In genomic region chr17:31068291-31068690, GRCh38 we compare ENCODE assay signal across 8 cellular contexts. TPM values are rescaled to one million over a fixed set of nuclear protein-coding genes. Genes with fewer than 3 reads are reported as not detected.
DNase-seq lines count a peak whose midpoint lies in the region; ATAC-seq and TF ChIP-seq lines count a peak whose summit lies in the region.

No MANE protein-coding gene starts in this region.

- no peaks in the 10 kb centered on the region for H3K4me1 Mint-ChIP-seq in activated CD4-positive, alpha-beta memory T cell treated with anti-CD3 and anti-CD28 coated beads for 36 hours (ENCODE audit: low read depth)

- intact Hi-C loops in activated CD4-positive, alpha-beta memory T cell treated with anti-CD3 and anti-CD28 coated beads for 36 hours (cut with micrococcal nuclease) = loop anchor here (2.0 to 10.0 kb wide), 2 partner anchors 27 to 163 kb away; partner anchors contain the start of genes NF1 and TEFM
- intact Hi-C loops in gastrocnemius medialis (cut with DNase I; ENCODE audit: low total_unique reads) = no loop called here

- CTCF ChIA-PET in activated CD4-positive, alpha-beta memory T cell treated with anti-CD3 and anti-CD28 coated beads for 36 hours (lab: Charles Lee) = interaction anchor here (0.6 to 1.3 kb wide), 6 partner anchors 9 to 146 kb away, joined by 3 to 4 read pairs (median 3); partner anchors contain the start of gene RNF135

- H3K4me3 Mint-ChIP-seq in activated CD4-positive, alpha-beta memory T cell treated with anti-CD3 and anti-CD28 coated beads for 36 hours = no peak overlapping the region

- H3K27me3 ChIP-seq in gastrocnemius medialis = no peaks in the 10 kb centered on the region

- peak overlapping the region in 3 of 4 donors; percentile 14 to 24 (median 21) for H3K27ac ChIP-seq in gastrocnemius medialis

- TF ChIP-seq POLR2A in gastrocnemius medialis (IDR thresholded peaks at IDR 0.05) = no peak

- in situ Hi-C loops in gastrocnemius medialis (cut with MboI; ENCODE audit: low sequenced_read_pairs in 4 of 4) = no loop called here

- H3K4me3 ChIP-seq in fibroblast of pulmonary artery (replicated peaks; ENCODE audit: low read depth, low read length) (no peak overlapping the region), gastrocnemius medialis (no peak overlapping the region)

- H3K9me3 ChIP-seq in gastrocnemius medialis = no peaks in the 10 kb centered on the region

- TF ChIP-seq CTCF in fibroblast of pulmonary artery (IDR thresholded peaks at IDR 0.05; ENCODE audit: low read length, missing control alignments) (peak; percentile 50), gastrocnemius medialis (IDR thresholded peaks at IDR 0.05 in 4 of 5, conservative IDR thresholded peaks at IDR 0.05 in 1 of 5) (no peak)

- H3K4me1 ChIP-seq in gastrocnemius medialis = peaks cover 7 to 8% of the 10 kb centered on the region in 2 donors

- peak; percentile 61 for DNase-seq in DMS 273 (lab: John Stamatoyannopoulos, UW; ENCODE audit: unreplicated experiment)
- DNase-seq in DMS 273 treated with DMSO at 0.1 percent for 48 hours (lab: John Stamatoyannopoulos, UW) = no peak
- peak; percentile 12 for DNase-seq in NCI-H510A (lab: John Stamatoyannopoulos, UW)
- peak; percentile 79 for DNase-seq in activated CD4-positive, alpha-beta memory T cell treated with anti-CD3 and anti-CD28 coated beads for 36 hours
- DNase-seq in fibroblast of pulmonary artery (ENCODE audit: low read depth) = peak; percentile 44
- DNase-seq in gastrocnemius medialis = peak in 1 of 2 donors; percentile 13
- DNase-seq in cortex of kidney (lab: John Stamatoyannopoulos, UW) = no peak
- DNase-seq in GM19240 (ENCODE audit: insufficient read length, low spot score) = no peak

- no peak for ATAC-seq in gastrocnemius medialis

- H3K27ac Mint-ChIP-seq in activated CD4-positive, alpha-beta memory T cell treated with anti-CD3 and anti-CD28 coated beads for 36 hours = no peak overlapping the region

- no peaks in the 10 kb centered on the region for H3K36me3 ChIP-seq in gastrocnemius medialis

- H3K36me3 Mint-ChIP-seq in activated CD4-positive, alpha-beta memory T cell treated with anti-CD3 and anti-CD28 coated beads for 36 hours = no peaks in the 10 kb centered on the region

- POLR2A ChIA-PET in activated CD4-positive, alpha-beta memory T cell treated with anti-CD3 and anti-CD28 coated beads for 36 hours (lab: Charles Lee) = no interaction called here

- no peaks in the 10 kb centered on the region for H3K27me3 Mint-ChIP-seq in activated CD4-positive, alpha-beta memory T cell treated with anti-CD3 and anti-CD28 coated beads for 36 hours

- H3K9me3 Mint-ChIP-seq in activated CD4-positive, alpha-beta memory T cell treated with anti-CD3 and anti-CD28 coated beads for 36 hours = no peaks in the 10 kb centered on the region

RNA-seq across cellular contexts. Expression of gene NF1, which starts 26.5 kb away (rescaled TPM):
- 10 to 100 TPM; 26.5 to 27.0 TPM for total RNA-seq in activated CD4-positive, alpha-beta memory T cell treated with anti-CD3 and anti-CD28 coated beads for 36 hours
- total RNA-seq in gastrocnemius medialis = 10 to 100 TPM; 23.6 to 47.3 (median 32.0) TPM

Comparison
In these comparisons a context has a peak if more than half of its experiments do, and no peak if none do; other contexts are left out.
1. DNase-seq: peak in DMS 273 (single experiment), NCI-H510A (single experiment), activated CD4-positive, alpha-beta memory T cell treated with anti-CD3 and anti-CD28 coated beads for 36 hours (single experiment) and fibroblast of pulmonary artery (single experiment); none in DMS 273 treated with DMSO at 0.1 percent for 48 hours (single experiment), cortex of kidney (single experiment) and GM19240 (single experiment).